In the genomic region with DNA sequence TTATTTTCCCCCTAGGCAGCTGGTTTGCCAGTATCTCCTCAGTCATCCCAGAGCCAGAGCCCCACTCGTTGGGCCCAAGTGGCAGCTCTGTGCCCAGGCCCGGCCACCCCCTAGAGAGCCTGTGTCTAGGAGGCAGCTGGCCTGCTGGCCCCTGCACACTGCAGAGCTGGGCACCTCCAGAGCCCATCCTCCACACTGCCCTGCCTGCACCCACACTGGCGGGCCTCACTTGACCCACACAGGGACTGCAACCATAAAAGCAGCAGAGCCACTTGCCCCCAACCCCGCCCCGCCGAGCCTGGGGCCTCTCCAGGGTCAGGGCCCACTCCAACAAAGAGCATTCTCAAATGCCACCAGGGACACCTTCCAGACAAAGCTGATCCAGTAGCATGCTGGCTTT, we compare ENCODE assay signal across 1 cellular context.
TF ChIP-seq lines count a peak whose summit lies in the region.

No MANE protein-coding gene starts in this region.

TF ChIP-seq in HepG2, 621 proteins besides CTCF, POLR2A, EP300 and RAD21:
- TF ChIP-seq ZNF20 (CRISPR knock-in tag; IDR thresholded peaks at IDR 0.05) (no peak), PHB2 (IDR thresholded peaks at IDR 0.05; ENCODE audit: partially characterized antibody) (no peak), RXRB (CRISPR knock-in tag; IDR thresholded peaks at IDR 0.05; ENCODE audit: borderline replicate concordance) (no peak), HMG20A (CRISPR knock-in tag; IDR thresholded peaks at IDR 0.05; ENCODE audit: borderline replicate concordance) (no peak), ZNF207 (IDR thresholded peaks at IDR 0.05; ENCODE audit: borderline replicate concordance) (no peak)
- TF ChIP-seq, protein P1, sequence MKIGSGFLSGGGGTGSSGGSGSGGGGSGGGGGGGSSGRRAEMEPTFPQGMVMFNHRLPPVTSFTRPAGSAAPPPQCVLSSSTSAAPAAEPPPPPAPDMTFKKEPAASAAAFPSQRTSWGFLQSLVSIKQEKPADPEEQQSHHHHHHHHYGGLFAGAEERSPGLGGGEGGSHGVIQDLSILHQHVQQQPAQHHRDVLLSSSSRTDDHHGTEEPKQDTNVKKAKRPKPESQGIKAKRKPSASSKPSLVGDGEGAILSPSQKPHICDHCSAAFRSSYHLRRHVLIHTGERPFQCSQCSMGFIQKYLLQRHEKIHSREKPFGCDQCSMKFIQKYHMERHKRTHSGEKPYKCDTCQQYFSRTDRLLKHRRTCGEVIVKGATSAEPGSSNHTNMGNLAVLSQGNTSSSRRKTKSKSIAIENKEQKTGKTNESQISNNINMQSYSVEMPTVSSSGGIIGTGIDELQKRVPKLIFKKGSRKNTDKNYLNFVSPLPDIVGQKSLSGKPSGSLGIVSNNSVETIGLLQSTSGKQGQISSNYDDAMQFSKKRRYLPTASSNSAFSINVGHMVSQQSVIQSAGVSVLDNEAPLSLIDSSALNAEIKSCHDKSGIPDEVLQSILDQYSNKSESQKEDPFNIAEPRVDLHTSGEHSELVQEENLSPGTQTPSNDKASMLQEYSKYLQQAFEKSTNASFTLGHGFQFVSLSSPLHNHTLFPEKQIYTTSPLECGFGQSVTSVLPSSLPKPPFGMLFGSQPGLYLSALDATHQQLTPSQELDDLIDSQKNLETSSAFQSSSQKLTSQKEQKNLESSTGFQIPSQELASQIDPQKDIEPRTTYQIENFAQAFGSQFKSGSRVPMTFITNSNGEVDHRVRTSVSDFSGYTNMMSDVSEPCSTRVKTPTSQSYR (CRISPR knock-in tag; IDR thresholded peaks at IDR 0.05; ENCODE audit: borderline replicate concordance), result no peak
